ENCODE assay signal across 28 cellular contexts in genomic region chr16:79190542-79190941, GRCh38.
"Had no signal": no experiment of that assay in that cellular context is flagged by ENCODE, and none has a peak within 500 bp of the region (broad histone marks: within the 10 kb centered on the region; RNA-seq: fewer than 3 reads in every experiment).

No MANE protein-coding gene starts in this region.

- H3K4me1 ChIP-seq: ascending aorta had no signal

- DNase-seq: activated CD4-positive, alpha-beta memory T cell treated with anti-CD3 and anti-CD28 coated beads, Interleukin-2, amount 10 ng/mL, durations not matched to agents 7 days and 5 days; activated CD4-positive, alpha-beta T cell treated with anti-CD3 and anti-CD28 coated beads for 1 hour; activated CD4-positive, alpha-beta T cell treated with anti-CD3 and anti-CD28 coated beads for 4 hours; activated CD4-positive, alpha-beta T cell treated with anti-CD3 and anti-CD28 coated beads, Interleukin-2, amount 10 ng/mL, durations not matched to agents 7 days and 5 days; activated CD4-positive, alpha-beta T cell treated with anti-CD3 and anti-CD28 coated beads, Interleukin-2, amount 50 U/mL, for 4 hours; activated CD8-positive, alpha-beta memory T cell treated with anti-CD3 and anti-CD28 coated beads, Interleukin-2, amount 50 U/mL, for 48 hours; activated gamma-delta T cell; activated naive CD4-positive, alpha-beta T cell; activated naive CD4-positive, alpha-beta T cell treated with anti-CD3 and anti-CD28 coated beads, Interleukin-2, amount 10 ng/mL, durations not matched to agents 7 days and 5 days; activated naive CD8-positive, alpha-beta T cell treated with anti-CD3 and anti-CD28 coated beads, Interleukin-2, amount 10 ng/mL, durations not matched to agents 7 days and 5 days; activated T-cell treated with anti-CD3 and anti-CD28 coated beads for 4 hours; activated T-cell treated with anti-CD3 and anti-CD28 coated beads, Interleukin-2, amount 50 U/mL, for 24 hours; activated T-cell treated with anti-CD3 and anti-CD28 coated beads, Interleukin-2, amount 50 U/mL, for 72 hours; dorsolateral prefrontal cortex; effector memory CD4-positive, alpha-beta T cell; endodermal cell; foreskin fibroblast; head of caudate nucleus; hippocampal formation had no signal

- H3K36me3 ChIP-seq: ascending aorta had no signal

- H3K4me3 ChIP-seq: ascending aorta, coronary artery, dorsolateral prefrontal cortex had no signal

- H3K27me3 ChIP-seq: ascending aorta had no signal

- H3K9me3 Mint-ChIP-seq: activated T-cell treated with anti-CD3 and anti-CD28 coated beads, Interleukin-2, amount 50 U/mL, for 24 hours; central memory CD8-positive, alpha-beta T cell; dendritic cell treated with granulocyte-macrophage colony-stimulating factor and Interleukin-4, amounts not matched to agents 40 ng/mL and 50 ng/mL, for 4 days; endodermal cell had no signal

- H3K27ac ChIP-seq: ascending aorta, coronary artery, dorsolateral prefrontal cortex, VCaP had no signal

- H3K27me3 Mint-ChIP-seq: activated CD4-positive, alpha-beta memory T cell treated with anti-CD3 and anti-CD28 coated beads, Interleukin-2, amount 10 ng/mL, durations not matched to agents 7 days and 5 days; activated T-cell treated with anti-CD3 and anti-CD28 coated beads, Interleukin-2, amount 50 U/mL, for 24 hours; central memory CD8-positive, alpha-beta T cell had no signal

- H3K4me1 Mint-ChIP-seq: activated naive CD4-positive, alpha-beta T cell treated with anti-CD3 and anti-CD28 coated beads, Interleukin-2, amount 10 ng/mL, durations not matched to agents 7 days and 5 days had no signal

- H3K27ac Mint-ChIP-seq: activated CD4-positive, alpha-beta memory T cell treated with anti-CD3 and anti-CD28 coated beads, Interleukin-2, amount 10 ng/mL, durations not matched to agents 7 days and 5 days; activated CD4-positive, alpha-beta T cell treated with anti-CD3 and anti-CD28 coated beads, Interleukin-2, amount 10 ng/mL, durations not matched to agents 7 days and 5 days; activated naive CD4-positive, alpha-beta T cell treated with anti-CD3 and anti-CD28 coated beads, Interleukin-2, amount 10 ng/mL, durations not matched to agents 7 days and 5 days; activated naive CD4-positive, alpha-beta T cell treated with anti-CD3 and anti-CD28 coated beads, Interleukin-2, amount 50 U/mL, for 72 hours; activated naive CD8-positive, alpha-beta T cell treated with anti-CD3 and anti-CD28 coated beads, Interleukin-2, amount 10 ng/mL, durations not matched to agents 7 days and 5 days; activated T-cell treated with anti-CD3 and anti-CD28 coated beads, Interleukin-2, amount 50 U/mL, for 24 hours; activated T-cell treated with anti-CD3 and anti-CD28 coated beads, Interleukin-2, amount 50 U/mL, for 72 hours; brain; dendritic cell treated with granulocyte-macrophage colony-stimulating factor and Interleukin-4, amounts not matched to agents 40 ng/mL and 50 ng/mL, for 4 days; endodermal cell; WTC11 had no signal

- H3K4me3 Mint-ChIP-seq: activated CD4-positive, alpha-beta memory T cell treated with anti-CD3 and anti-CD28 coated beads, Interleukin-2, amount 10 ng/mL, durations not matched to agents 7 days and 5 days; activated CD4-positive, alpha-beta T cell treated with anti-CD3 and anti-CD28 coated beads, Interleukin-2, amount 10 ng/mL, durations not matched to agents 7 days and 5 days; activated naive CD4-positive, alpha-beta T cell treated with anti-CD3 and anti-CD28 coated beads, Interleukin-2, amount 10 ng/mL, durations not matched to agents 7 days and 5 days; activated naive CD8-positive, alpha-beta T cell treated with anti-CD3 and anti-CD28 coated beads, Interleukin-2, amount 10 ng/mL, durations not matched to agents 7 days and 5 days; activated T-cell treated with anti-CD3 and anti-CD28 coated beads, Interleukin-2, amount 50 U/mL, for 24 hours; activated T-cell treated with anti-CD3 and anti-CD28 coated beads, Interleukin-2, amount 50 U/mL, for 72 hours; brain; central memory CD8-positive, alpha-beta T cell; dendritic cell treated with granulocyte-macrophage colony-stimulating factor and Interleukin-4, amounts not matched to agents 40 ng/mL and 50 ng/mL, for 4 days; endodermal cell; WTC11 had no signal

- ATAC-seq: activated naive CD4-positive, alpha-beta T cell treated with anti-CD3 and anti-CD28 coated beads, Interleukin-2, amount 50 U/mL, for 72 hours; activated T-cell treated with anti-CD3 and anti-CD28 coated beads, Interleukin-2, amount 50 U/mL, for 72 hours; esophagus mucosa; WTC11 had no signal

- H3K36me3 Mint-ChIP-seq: activated naive CD4-positive, alpha-beta T cell treated with anti-CD3 and anti-CD28 coated beads, Interleukin-2, amount 10 ng/mL, durations not matched to agents 7 days and 5 days; activated naive CD8-positive, alpha-beta T cell treated with anti-CD3 and anti-CD28 coated beads, Interleukin-2, amount 10 ng/mL, durations not matched to agents 7 days and 5 days; brain; WTC11 had no signal
